ENCODE assay signal across 16 cellular contexts in the genomic region with DNA sequence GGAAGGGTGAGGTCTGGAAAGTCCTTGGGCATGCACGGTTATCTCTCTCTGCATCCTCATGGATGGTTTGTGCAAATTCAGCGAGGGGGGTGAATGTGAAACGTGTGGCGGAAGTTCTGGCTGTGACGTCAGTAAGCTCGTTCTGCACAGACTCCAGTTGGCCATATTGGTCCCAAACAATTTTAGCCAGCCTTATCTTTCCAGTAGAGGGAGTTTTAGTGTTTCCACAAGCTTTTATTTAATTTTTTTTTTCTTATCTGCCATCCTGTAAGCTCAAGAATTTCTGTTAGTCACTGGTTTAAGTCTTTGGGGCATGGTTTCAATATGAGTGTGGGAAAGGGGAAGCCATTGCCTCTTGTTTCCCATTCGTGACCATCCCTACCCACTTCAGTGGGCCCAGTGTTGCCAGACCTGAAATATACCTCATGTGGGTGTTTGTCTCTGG. TPM values are rescaled to one million over a fixed set of nuclear protein-coding genes. Genes with fewer than 3 reads are reported as not detected.
A peak's percentile ranks its signal among the peaks of the same experiment; 100 is the strongest.
DNase-seq lines count a peak whose midpoint lies in the region; ATAC-seq and TF ChIP-seq lines count a peak whose summit lies in the region.
"Had no signal": no experiment of that assay in that cellular context is flagged by ENCODE, and none has a peak within 500 bp of the region (broad histone marks: within the 10 kb centered on the region; RNA-seq: fewer than 3 reads in every experiment).

No MANE protein-coding gene starts in this region.

- in situ Hi-C loops in GM13976 (cut with MboI; ENCODE audit: low sequenced_read_pairs, unreplicated experiment) = no loop called here

- H3K4me3 ChIP-seq in OCI-LY3 (ENCODE audit: low read length) (no peak overlapping the region), endodermal cell (ENCODE audit: low read length) (no peak overlapping the region)
- H3K4me3 ChIP-seq: adrenal gland, dorsolateral prefrontal cortex, SJSA1, upper lobe of left lung had no signal

- WGBS in endodermal cell (ENCODE audit: insufficient coverage in 1 of 2, insufficient read length in 1 of 2), 2 experiments = 87 to 93% methylated on average over 4 to 7 of the region's 7 CpGs

- H3K9me3 ChIP-seq in OCI-LY3 (ENCODE audit: insufficient read depth, low read length) (no peaks in the 10 kb centered on the region), endodermal cell (ENCODE audit: control insufficient read depth, low read length) (no peaks in the 10 kb centered on the region)
- H3K9me3 ChIP-seq: adrenal gland, SJSA1, upper lobe of left lung had no signal

- H3K4me1 ChIP-seq in OCI-LY3 (ENCODE audit: low read length) = peaks cover 31% of the 10 kb centered on the region
- H3K4me1 ChIP-seq in endodermal cell (ENCODE audit: control insufficient read depth, insufficient read depth, low read length) = no peaks in the 10 kb centered on the region
- H3K4me1 ChIP-seq: SJSA1 had no signal

- H3K36me3 ChIP-seq in OCI-LY3 (replicated peaks; ENCODE audit: low read depth, low read length) (no peaks in the 10 kb centered on the region), endodermal cell (ENCODE audit: control insufficient read depth, insufficient read depth, low read length) (no peaks in the 10 kb centered on the region)
- H3K36me3 ChIP-seq: adrenal gland, SJSA1, upper lobe of left lung had no signal

- peaks cover 2% of the 10 kb centered on the region for H3K36me3 Mint-ChIP-seq in activated CD8-positive, alpha-beta memory T cell treated with anti-CD3 and anti-CD28 coated beads, Interleukin-2, amount 10 ng/mL, durations not matched to agents 7 days and 5 days
- H3K36me3 Mint-ChIP-seq in endodermal cell (ENCODE audit: low read depth) = no peaks in the 10 kb centered on the region
- no peaks in the 10 kb centered on the region for H3K36me3 Mint-ChIP-seq in stimulated activated effector memory CD8-positive, alpha-beta T cell treated with anti-CD3 and anti-CD28 coated beads, Interleukin-12 subunit alpha, Interleukin-12 subunit beta, amount 100 ng/mL, for 72 hours

- H2AFZ ChIP-seq in OCI-LY3 (ENCODE audit: low read depth, low read length) = no peak overlapping the region

- H3K4me1 Mint-ChIP-seq in activated CD8-positive, alpha-beta memory T cell treated with anti-CD3 and anti-CD28 coated beads, Interleukin-2, amount 10 ng/mL, durations not matched to agents 7 days and 5 days = peaks cover 19% of the 10 kb centered on the region
- H3K4me1 Mint-ChIP-seq in endodermal cell = no peaks in the 10 kb centered on the region
- H3K4me1 Mint-ChIP-seq in stimulated activated effector memory CD8-positive, alpha-beta T cell treated with anti-CD3 and anti-CD28 coated beads, Interleukin-12 subunit alpha, Interleukin-12 subunit beta, amount 100 ng/mL, for 72 hours = peaks cover 12% of the 10 kb centered on the region

- no peak for DNase-seq in activated CD8-positive, alpha-beta memory T cell treated with anti-CD3 and anti-CD28 coated beads, Interleukin-2, amount 10 ng/mL, durations not matched to agents 7 days and 5 days
- no peak for DNase-seq in activated CD8-positive, alpha-beta memory T cell treated with anti-CD3 and anti-CD28 coated beads for 24 hours
- DNase-seq in endodermal cell (peak; percentile 13), GM13976 (ENCODE audit: low spot score) (no peak), NCI-H2171 (lab: John Stamatoyannopoulos, UW) (no peak)
- DNase-seq in stimulated activated effector memory CD8-positive, alpha-beta T cell treated with anti-CD3 and anti-CD28 coated beads, Interleukin-12 subunit alpha, Interleukin-12 subunit beta, amount 100 ng/mL, for 72 hours (ENCODE audit: low spot score in 2 of 2) = no peak
- DNase-seq: dorsolateral prefrontal cortex; kidney glomerular epithelial cell; NCI-H187; stimulated activated CD8-positive, alpha-beta memory T cell treated with anti-CD3 and anti-CD28 coated beads, Interleukin-4, amount 100 ng/mL, for 48 hours; upper lobe of left lung had no signal

- no peak overlapping the region for H3K4me3 Mint-ChIP-seq in activated CD8-positive, alpha-beta memory T cell treated with anti-CD3 and anti-CD28 coated beads, Interleukin-2, amount 10 ng/mL, durations not matched to agents 7 days and 5 days
- H3K4me3 Mint-ChIP-seq in endodermal cell = no peak overlapping the region
- no peak overlapping the region for H3K4me3 Mint-ChIP-seq in stimulated activated effector memory CD8-positive, alpha-beta T cell treated with anti-CD3 and anti-CD28 coated beads, Interleukin-12 subunit alpha, Interleukin-12 subunit beta, amount 100 ng/mL, for 72 hours

- no peaks in the 10 kb centered on the region for H4K20me1 ChIP-seq in OCI-LY3 (ENCODE audit: insufficient read depth, low read length)

- CTCF ChIA-PET in activated CD8-positive, alpha-beta memory T cell treated with anti-CD3 and anti-CD28 coated beads, Interleukin-2, amount 10 ng/mL, durations not matched to agents 7 days and 5 days (lab: Charles Lee) = interaction anchor here (0.6 to 3.3 kb wide), 4 partner anchors 9 to 209 kb away, joined by 3 to 19 read pairs (median 6); no protein-coding TSS in a partner anchor

- peaks cover 7% of the 10 kb centered on the region for H3K27me3 Mint-ChIP-seq in activated CD8-positive, alpha-beta memory T cell treated with anti-CD3 and anti-CD28 coated beads, Interleukin-2, amount 10 ng/mL, durations not matched to agents 7 days and 5 days
- H3K27me3 Mint-ChIP-seq in endodermal cell (ENCODE audit: insufficient read depth) = no peaks in the 10 kb centered on the region

- H3K27me3 ChIP-seq in OCI-LY3 (ENCODE audit: low read depth, low read length) (no peaks in the 10 kb centered on the region), endodermal cell (ENCODE audit: control insufficient read depth, insufficient read depth, low read length, poor library complexity, severe bottlenecking) (no peaks in the 10 kb centered on the region)
- H3K27me3 ChIP-seq: adrenal gland, dorsolateral prefrontal cortex, SJSA1, upper lobe of left lung had no signal

- peak overlapping the region; percentile 36 for H3K4me2 ChIP-seq in OCI-LY3 (ENCODE audit: low read length)
- H3K4me2 ChIP-seq: KMS-11 had no signal

- no peak for TF ChIP-seq CTCF in OCI-LY3 (IDR thresholded peaks at IDR 0.05; ENCODE audit: low read depth, low read length)
- TF ChIP-seq CTCF in endodermal cell (conservative IDR thresholded peaks at IDR 0.05) = no peak
- no peak for TF ChIP-seq CTCF in GM13976 (IDR thresholded peaks at IDR 0.05; ENCODE audit: borderline replicate concordance, control extremely low read depth, extremely low read depth, insufficient read depth, missing control alignments)

- H3K27ac ChIP-seq in OCI-LY3 (ENCODE audit: low read length) (peak overlapping the region; percentile 35), endodermal cell (ENCODE audit: low read depth, low read length) (no peak overlapping the region)
- H3K27ac ChIP-seq: KMS-11, SJSA1, upper lobe of left lung had no signal

- H3K79me2 ChIP-seq in OCI-LY3 (ENCODE audit: low read length) = peaks cover 16% of the 10 kb centered on the region

- no peaks in the 10 kb centered on the region for H3K9me3 Mint-ChIP-seq in activated CD8-positive, alpha-beta memory T cell treated with anti-CD3 and anti-CD28 coated beads, Interleukin-2, amount 10 ng/mL, durations not matched to agents 7 days and 5 days (ENCODE audit: low read depth)
- no peaks in the 10 kb centered on the region for H3K9me3 Mint-ChIP-seq in endodermal cell
- no peaks in the 10 kb centered on the region for H3K9me3 Mint-ChIP-seq in stimulated activated effector memory CD8-positive, alpha-beta T cell treated with anti-CD3 and anti-CD28 coated beads, Interleukin-12 subunit alpha, Interleukin-12 subunit beta, amount 100 ng/mL, for 72 hours

- no peak overlapping the region for H3K9ac ChIP-seq in OCI-LY3 (ENCODE audit: low read length)
- H3K9ac ChIP-seq in endodermal cell (ENCODE audit: extremely low read depth, low read length, poor library complexity, severe bottlenecking) = no peak overlapping the region
- H3K9ac ChIP-seq: KMS-11 had no signal

- ATAC-seq in activated CD8-positive, alpha-beta memory T cell treated with anti-CD3 and anti-CD28 coated beads, Interleukin-2, amount 10 ng/mL, durations not matched to agents 7 days and 5 days = peak; percentile 51
- peak; percentile 79 for ATAC-seq in stimulated activated effector memory CD8-positive, alpha-beta T cell treated with anti-CD3 and anti-CD28 coated beads, Interleukin-12 subunit alpha, Interleukin-12 subunit beta, amount 100 ng/mL, for 72 hours
- no peak for ATAC-seq in GM21619 (IDR thresholded peaks at IDR 0.05; ENCODE audit: unreplicated experiment)

- H3K27ac Mint-ChIP-seq in activated CD8-positive, alpha-beta memory T cell treated with anti-CD3 and anti-CD28 coated beads, Interleukin-2, amount 10 ng/mL, durations not matched to agents 7 days and 5 days = no peak overlapping the region
- no peak overlapping the region for H3K27ac Mint-ChIP-seq in endodermal cell
- no peak overlapping the region for H3K27ac Mint-ChIP-seq in stimulated activated effector memory CD8-positive, alpha-beta T cell treated with anti-CD3 and anti-CD28 coated beads, Interleukin-12 subunit alpha, Interleukin-12 subunit beta, amount 100 ng/mL, for 72 hours

RNA-seq across cellular contexts. Expression of a gene that starts 39.0 kb away (rescaled TPM):
- 1 to 10 TPM; 2.5 to 2.6 TPM for total RNA-seq in activated CD8-positive, alpha-beta memory T cell treated with anti-CD3 and anti-CD28 coated beads, Interleukin-2, amount 10 ng/mL, durations not matched to agents 7 days and 5 days
- total RNA-seq in endodermal cell = not detected
- 0.11 TPM for polyA plus RNA-seq in endodermal cell (2013, experiment 1 of 2)
- 0.21 TPM for polyA plus RNA-seq in endodermal cell (2013, experiment 2 of 2)
